Comparison of ENCODE assay signal across 8 cellular contexts in the genomic region with DNA sequence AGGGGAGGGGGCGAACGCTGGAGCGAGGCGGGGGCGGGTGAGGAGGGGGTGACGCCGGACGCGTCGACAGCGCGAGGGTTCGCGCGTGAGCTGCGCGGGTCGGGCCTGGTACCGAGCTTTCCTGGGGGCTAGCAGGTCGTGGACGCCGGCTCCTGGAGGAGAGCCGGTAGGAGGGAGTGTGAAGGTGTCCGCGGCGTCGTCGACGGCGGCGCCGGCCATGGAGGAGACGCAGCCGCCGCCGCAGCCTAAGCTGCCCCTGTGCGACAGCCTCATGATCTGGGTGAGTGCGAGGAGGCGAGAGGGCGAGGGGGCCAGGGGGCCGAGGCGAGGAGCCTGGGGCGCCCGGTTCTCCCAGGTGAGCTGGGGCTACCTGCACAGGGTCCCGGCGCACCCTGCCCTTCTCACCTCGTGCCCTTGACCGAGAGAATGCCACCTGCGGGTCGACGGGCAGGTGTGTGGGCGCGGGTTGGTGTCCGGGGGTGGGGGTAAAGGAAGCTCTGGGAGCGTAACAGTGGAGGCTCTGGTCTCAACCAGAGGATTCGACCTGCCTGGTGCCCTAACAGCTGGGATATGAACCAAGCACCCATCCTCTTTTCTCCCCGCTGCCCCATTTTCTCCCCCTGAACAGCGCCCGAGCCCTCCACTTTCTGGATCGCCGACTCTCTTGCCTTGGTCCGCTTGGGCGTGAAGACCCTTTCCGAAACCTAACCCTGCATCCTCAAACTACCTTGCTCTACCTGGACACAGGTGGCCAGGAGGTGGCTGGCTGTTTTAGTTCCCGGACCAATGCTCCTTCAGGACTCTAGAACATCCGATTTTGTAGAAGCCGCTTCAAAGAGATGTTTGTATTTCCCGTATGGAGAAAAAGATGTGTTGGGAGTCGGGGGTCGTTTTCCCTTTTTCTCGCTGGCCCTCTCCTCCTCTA. TPM values are rescaled to one million over a fixed set of nuclear protein-coding genes. Genes with fewer than 3 reads are reported as not detected.
A peak's percentile ranks its signal among the peaks of the same experiment; 100 is the strongest.
DNase-seq lines count a peak whose midpoint lies in the region; ATAC-seq and TF ChIP-seq lines count a peak whose summit lies in the region.

A gene (plus strand): TSS at position 49 of the 925 bp plus-strand sequence. CDS start 169 bp downstream, at position 218.

- peaks cover 2% of the 10 kb centered on the region for H3K79me1 ChIP-seq in mesendoderm (ENCODE audit: low read length)

- ATAC-seq in GM21576 (IDR thresholded peaks at IDR 0.05; ENCODE audit: unreplicated experiment): peak; percentile 10
- ATAC-seq in upper lobe of right lung: no peak
- ATAC-seq in HG03108 (IDR thresholded peaks at IDR 0.05; ENCODE audit: unreplicated experiment): no peak

- H2BK15ac ChIP-seq in mesendoderm (replicated peaks; ENCODE audit: low read depth): no peak within 1 kb of the TSS

- intact Hi-C loops in upper lobe of right lung (cut with DNase I): no loop called here

- H3K9ac ChIP-seq in mesendoderm (ENCODE audit: low read length): peak within 1 kb of the TSS; percentile 77

- H3K4me1 ChIP-seq in mesendoderm (ENCODE audit: control insufficient read depth, low read depth, low read length): peaks cover 5% of the 10 kb centered on the region
- peaks cover 8% of the 10 kb centered on the region for H3K4me1 ChIP-seq in upper lobe of right lung

- H3K4me3 ChIP-seq in GM12864 (ENCODE audit: low read depth, low read length) (peak within 1 kb of the TSS; percentile 60), mesendoderm (ENCODE audit: low read length) (peak within 1 kb of the TSS; percentile 58), upper lobe of right lung (peak within 1 kb of the TSS; percentile 57)

- TF ChIP-seq CTCF in GM12864 (IDR thresholded peaks at IDR 0.05; ENCODE audit: low read depth, low read length, missing control alignments) (no peak), upper lobe of right lung (IDR thresholded peaks at IDR 0.05) (no peak)

- H2AK5ac ChIP-seq in mesendoderm (ENCODE audit: low read length): no peak within 1 kb of the TSS

- H3K27ac ChIP-seq in caudate nucleus (ENCODE audit: low read depth, low read length) (peak within 1 kb of the TSS; percentile 16), mesendoderm (ENCODE audit: low read depth, low read length) (no peak within 1 kb of the TSS), upper lobe of right lung (peak within 1 kb of the TSS; percentile 76)

- H3K4me2 ChIP-seq in mesendoderm (ENCODE audit: low read length): peak within 1 kb of the TSS; percentile 54

- H3K9me3 ChIP-seq in upper lobe of right lung: no peaks in the 10 kb centered on the region

- DNase-seq in GM12864 (ENCODE audit: low read depth): no peak
- DNase-seq in NCI-H2171 treated with DMSO at 0.1 percent for 48 hours (lab: John Stamatoyannopoulos, UW): peak; percentile 34
- DNase-seq in caudate nucleus (lab: John Stamatoyannopoulos, UW): peak in 20 of 61 donors; percentile 3 to 59 (median 26)
- peak; percentile 28 for DNase-seq in mesendoderm
- peak; percentile 73 for DNase-seq in upper lobe of right lung
- DNase-seq in NOMO-1 treated with DMSO at 0.1 percent for 48 hours (lab: John Stamatoyannopoulos, UW; ENCODE audit: unreplicated experiment): no peak

- H3K79me2 ChIP-seq in mesendoderm (ENCODE audit: control insufficient read depth, insufficient read depth, low read length): peaks cover 3% of the 10 kb centered on the region

- no peaks in the 10 kb centered on the region for H3K36me3 ChIP-seq in mesendoderm (ENCODE audit: control insufficient read depth, insufficient read depth, low read length)
- no peaks in the 10 kb centered on the region for H3K36me3 ChIP-seq in upper lobe of right lung

- peak within 1 kb of the TSS; percentile 4 for H3K4ac ChIP-seq in mesendoderm (ENCODE audit: low read depth, low read length)

- WGBS in mesendoderm (ENCODE audit: extremely low coverage, insufficient coverage, low lambda C conversion rate): no CpG with 5 or more reads among the region's 71 CpGs

- H4K8ac ChIP-seq in mesendoderm (ENCODE audit: low read depth, low read length): no peak within 1 kb of the TSS

- H2BK5ac ChIP-seq in mesendoderm (ENCODE audit: low read length): no peak within 1 kb of the TSS

- peak within 1 kb of the TSS; percentile 90 for H3K56ac ChIP-seq in mesendoderm (ENCODE audit: low read length)

- no peaks in the 10 kb centered on the region for H3K27me3 ChIP-seq in mesendoderm (ENCODE audit: insufficient read depth, low read length, poor library complexity)
- H3K27me3 ChIP-seq in upper lobe of right lung: peaks cover 43% of the 10 kb centered on the region

- peak within 1 kb of the TSS; percentile 0 for H3K18ac ChIP-seq in mesendoderm (ENCODE audit: low read length)

- no peak within 1 kb of the TSS for H3K23ac ChIP-seq in mesendoderm (ENCODE audit: low read length)

- no peak within 1 kb of the TSS for H4K5ac ChIP-seq in mesendoderm (ENCODE audit: low read length)

- no peak within 1 kb of the TSS for H2BK120ac ChIP-seq in mesendoderm (ENCODE audit: low read depth, low read length)

RNA-seq across cellular contexts. Expression of the gene that starts here (rescaled TPM):
- 12.0 TPM for polyA plus RNA-seq in mesendoderm (2013, experiment 1 of 2)
- 12.3 TPM for polyA plus RNA-seq in mesendoderm (2013, experiment 2 of 2)
- 18.5 TPM for total RNA-seq in upper lobe of right lung

Comparison
In these comparisons a context has a peak if more than half of its experiments do, and no peak if none do; other contexts are left out.
1. DNase-seq: peak in NCI-H2171 treated with DMSO at 0.1 percent for 48 hours (single experiment), mesendoderm (single experiment) and upper lobe of right lung (single experiment); none in GM12864 (single experiment) and NOMO-1 treated with DMSO at 0.1 percent for 48 hours (single experiment).
2. Peak in every context shown above with its lines, with median percentiles within 50 percentile points of each other: H3K4me3 ChIP-seq.